In genomic region chr15:40093224-40093842, GRCh38 we compare ENCODE assay signal across 11 cellular contexts. TPM values are rescaled to one million over a fixed set of nuclear protein-coding genes. Genes with fewer than 3 reads are reported as not detected.
DNase-seq lines count a peak whose midpoint lies in the region; ATAC-seq, FAIRE-seq and TF ChIP-seq lines count a peak whose summit lies in the region.
"Had no signal": no experiment of that assay in that cellular context is flagged by ENCODE, and none has a peak within 500 bp of the region (broad histone marks: within the 10 kb centered on the region; RNA-seq: fewer than 3 reads in every experiment).

No MANE protein-coding gene starts in this region.

- H3K27me3 Mint-ChIP-seq in H9 (ENCODE audit: low read depth), result no peaks in the 10 kb centered on the region

- H2AK5ac ChIP-seq in H9 (ENCODE audit: insufficient read length, low read length), result no peak overlapping the region

- intact Hi-C loops in kidney (cut with DNase I), result no loop called here
- intact Hi-C loops in stomach (cut with DNase I; ENCODE audit: low total_unique reads), result no loop called here

- H3K4ac ChIP-seq in H9 (ENCODE audit: low read depth, low read length), result no peak overlapping the region

- H3K27me3 ChIP-seq in H9 (ENCODE audit: insufficient read depth, low read length) (no peaks in the 10 kb centered on the region), stomach (no peaks in the 10 kb centered on the region)

- H4K20me1 ChIP-seq in H9 (ENCODE audit: control insufficient read depth, insufficient read depth, insufficient read length), result no peaks in the 10 kb centered on the region

- H2AFZ ChIP-seq in H9 (ENCODE audit: low read length), result no peak overlapping the region

- no peak for FAIRE-seq in kidney (lab: Jason Lieb, UNC)

- H2BK5ac ChIP-seq in H9 (ENCODE audit: insufficient read length, low read length), result no peak overlapping the region

- H2BK120ac ChIP-seq in H9 (ENCODE audit: low read depth, low read length, poor library complexity, severe bottlenecking), result no peak overlapping the region

- no peaks in the 10 kb centered on the region; a peak in 1 of 5 replicates for H3K9me3 Mint-ChIP-seq in H9

- H2BK20ac ChIP-seq in H9 (ENCODE audit: low read depth, low read length, poor library complexity, severe bottlenecking), result no peak overlapping the region

- H3K27ac Mint-ChIP-seq in H9, result peak overlapping the region in 2 of 3 experiments; percentile 39 to 85; a peak in 3 of 7 replicates

- H3K56ac ChIP-seq in H9 (ENCODE audit: insufficient read length, low read depth, low read length), result no peak overlapping the region

- H3T11ph ChIP-seq in H9 (ENCODE audit: low read length), result no peak overlapping the region

- H3K36me3 ChIP-seq in kidney (ENCODE audit: control insufficient read depth in 1 of 2, insufficient read depth in 2 of 2, low read length in 2 of 2) (no peaks in the 10 kb centered on the region), stomach (peaks cover 5 to 25% (median 16%) of the 10 kb centered on the region in 4 donors)

- no peak for TF ChIP-seq POLR2A in stomach (IDR thresholded peaks at IDR 0.05)

- H3K36me3 Mint-ChIP-seq in H9 (ENCODE audit: insufficient read depth in 1 of 3, low read depth in 3 of 3), result peaks cover 6 to 62% (median 16%) of the 10 kb centered on the region in 3 experiments

- no peak overlapping the region for H2BK15ac ChIP-seq in H9 (ENCODE audit: low read depth, low read length)

- no peak overlapping the region for H4K8ac ChIP-seq in H9 (replicated peaks; ENCODE audit: insufficient read length, low read depth, low read length)

- no peaks in the 10 kb centered on the region for H3K23me2 ChIP-seq in H9 (ENCODE audit: insufficient read length, low read depth, low read length, poor library complexity, severe bottlenecking)

- H3K4me1 ChIP-seq in H9 (ENCODE audit: insufficient read depth, low read length) (peaks cover 19% of the 10 kb centered on the region), kidney (ENCODE audit: control insufficient read depth in 1 of 2, insufficient read depth in 1 of 2, low read depth in 1 of 2, low read length in 2 of 2) (peaks cover 70 to 74% of the 10 kb centered on the region in 2 donors), stomach (peaks cover 54 to 97% (median 81%) of the 10 kb centered on the region in 4 donors)

- TF ChIP-seq CTCF in H9 (conservative IDR thresholded peaks at IDR 0.05) (no peak), kidney (IDR thresholded peaks at IDR 0.05; ENCODE audit: borderline replicate concordance, extremely low read depth, insufficient read depth) (no peak), stomach (IDR thresholded peaks at IDR 0.05) (no peak)

- no peak overlapping the region for H4K91ac ChIP-seq in H9 (ENCODE audit: insufficient read length, low read depth, low read length)

- no peak overlapping the region for H3K23ac ChIP-seq in H9 (ENCODE audit: insufficient read length, low read depth, low read length)

- H3K9me3 ChIP-seq in H9 (ENCODE audit: control insufficient read depth, low read depth, low read length) (no peaks in the 10 kb centered on the region), kidney (ENCODE audit: control insufficient read depth in 1 of 2, low read length in 2 of 2) (no peaks in the 10 kb centered on the region), stomach (no peaks in the 10 kb centered on the region)

- H2BK12ac ChIP-seq in H9 (ENCODE audit: insufficient read length, low read depth, low read length), result no peak overlapping the region

- H3K27ac ChIP-seq in H9 (ENCODE audit: insufficient read length, low read depth, low read length), result no peak overlapping the region
- peak overlapping the region; percentile 68 to 82 for H3K27ac ChIP-seq in kidney (ENCODE audit: low read depth in 2 of 2, low read length in 2 of 2)
- H3K27ac ChIP-seq in stomach, result peak overlapping the region; percentile 65 to 91 (median 79)

- DNase-seq in H9, result no peak
- peak; percentile 88 for DNase-seq in RPMI7951 (ENCODE audit: low read depth)
- DNase-seq in kidney, result peak; percentile 77
- DNase-seq in stomach, result no peak
- no peak for DNase-seq in SW 1271 (lab: John Stamatoyannopoulos, UW)
- DNase-seq: activated gamma-delta T cell treated with Interleukin-2 at 50 U/mL for 16 hours; kidney glomerular epithelial cell; NCI-H1436 treated with DMSO at 0.1 percent for 48 hours; stimulated activated naive CD4-positive, alpha-beta T cell had no signal

- H3K14ac ChIP-seq in H9 (ENCODE audit: insufficient read depth, low read length), result peak overlapping the region; percentile 67; the same call in 1 of the 2 replicates

- H3K79me2 ChIP-seq in H9 (ENCODE audit: insufficient read depth, low read length), result no peaks in the 10 kb centered on the region

- H3K4me3 ChIP-seq in kidney (ENCODE audit: low read length in 2 of 2) (peak overlapping the region in 1 of 2 donors; percentile 8), stomach (no peak overlapping the region)

- no peak overlapping the region for H3K18ac ChIP-seq in H9 (ENCODE audit: insufficient read length, low read depth, low read length)

- H3K9ac ChIP-seq in H9 (ENCODE audit: extremely low read depth, insufficient read length, low read length), result no peak overlapping the region
- no peak overlapping the region for H3K9ac ChIP-seq in kidney (ENCODE audit: low read length in 2 of 2)

- ATAC-seq in HG02970 (IDR thresholded peaks at IDR 0.05; ENCODE audit: low FRiP score, unreplicated experiment) (no peak), GM18867 (IDR thresholded peaks at IDR 0.05; ENCODE audit: unreplicated experiment) (no peak)

- WGBS in H9 (ENCODE audit: extremely low coverage, insufficient read length, low lambda C conversion rate), result no CpG with 5 or more reads among the region's 18 CpGs
- WGBS in stomach, 5 donors, result 48 to 62% (median 50%) methylated on average over 18 of the region's 18 CpGs

- no peak overlapping the region for H4K5ac ChIP-seq in H9 (ENCODE audit: insufficient read length, low read depth, low read length)

- no peak overlapping the region for H3K4me2 ChIP-seq in H9 (ENCODE audit: insufficient read depth, insufficient read length, low read length)

- no peaks in the 10 kb centered on the region for H3K79me1 ChIP-seq in H9 (ENCODE audit: insufficient read depth, low read depth, low read length, poor library complexity, severe bottlenecking)

- peak overlapping the region in 1 of 2 experiments; percentile 66; a peak in 2 of 5 replicates for H3K4me3 Mint-ChIP-seq in H9

- no peak for TF ChIP-seq EP300 in stomach (IDR thresholded peaks at IDR 0.05)

- H3K4me1 Mint-ChIP-seq in H9, result peaks cover 89 to 95% of the 10 kb centered on the region in 2 experiments

RNA-seq across cellular contexts. Expression of gene BMF, which starts 15.3 kb away (rescaled TPM):
- total RNA-seq in H9 (2021) (13.2 and 15.0 TPM in 2 replicates), kidney (19.7 TPM), stomach (10 to 100 TPM in 3 of 5 donors, 1 to 10 TPM in 2; 2.2 to 11.7 (median 10.7) TPM)
- 13.8 and 13.9 TPM in 2 replicates for total RNA-seq in RPMI7951 (2014; rRNA removed; shearing (Covaris generic))
- polyA plus RNA-seq in kidney (ENCODE audit: insufficient read depth, low read depth, low replicate concordance) (3.6 TPM), stomach (1 to 10 TPM; 3.8 to 6.5 (median 5.1) TPM)

RNA-seq across cellular contexts. Expression of gene SRP14, which starts 54.4 kb away (rescaled TPM):
- total RNA-seq in H9 (2021) (200 and 208 TPM in 2 replicates), kidney (190 TPM), stomach (100 to 1,000 TPM in 3 of 5 donors, 10 to 100 TPM in 2; 72.4 to 350 (median 168) TPM)
- 404 and 461 TPM in 2 replicates for total RNA-seq in RPMI7951 (2014; rRNA removed; shearing (Covaris generic))
- polyA plus RNA-seq in kidney (ENCODE audit: insufficient read depth, low read depth, low replicate concordance) (867 TPM), stomach (100 to 1,000 TPM; 369 to 411 (median 382) TPM)

Comparison
In these comparisons a context has a peak if more than half of its experiments do, and no peak if none do; other contexts are left out.
1. DNase-seq: peak in RPMI7951 (single experiment) and kidney (single experiment); none in H9 (single experiment), stomach (single experiment) and SW 1271 (0 of 2).